In genomic region chr5:75716715-75717081, GRCh38 we compare ENCODE assay signal across 8 cellular contexts. TPM values are rescaled to one million over a fixed set of nuclear protein-coding genes. Genes with fewer than 3 reads are reported as not detected.
DNase-seq lines count a peak whose midpoint lies in the region; ATAC-seq and TF ChIP-seq lines count a peak whose summit lies in the region.

No MANE protein-coding gene starts in this region.

- peak overlapping the region; percentile 54 for H2AFZ ChIP-seq in neural cell (ENCODE audit: low read depth, low read length)

- 1 to 2% methylated on average over 7 of the region's 7 CpGs for WGBS in ectodermal cell, 2 experiments

- H3K9me3 ChIP-seq in ectodermal cell (ENCODE audit: control insufficient read depth, low read length) = no peaks in the 10 kb centered on the region
- H3K9me3 ChIP-seq in neural cell (ENCODE audit: low read length) = no peaks in the 10 kb centered on the region

- in situ Hi-C loops in GM13976 (cut with MboI; ENCODE audit: low sequenced_read_pairs, unreplicated experiment) = no loop called here

- no peak for TF ChIP-seq EP300 in neural cell (conservative IDR thresholded peaks at IDR 0.05; ENCODE audit: poor library complexity, severe bottlenecking)

- peak overlapping the region; percentile 76 for H3K4me2 ChIP-seq in neural cell (ENCODE audit: low read length)

- no peaks in the 10 kb centered on the region for H3K36me3 ChIP-seq in ectodermal cell (ENCODE audit: control insufficient read depth, insufficient read depth, low read length)
- H3K36me3 ChIP-seq in neural cell (ENCODE audit: insufficient read depth, low read length) = no peaks in the 10 kb centered on the region

- no peak for TF ChIP-seq RAD21 in neural cell (conservative IDR thresholded peaks at IDR 0.05)

- TF ChIP-seq CTCF in NB4 (IDR thresholded peaks at IDR 0.05; ENCODE audit: low read depth, low read length) = no peak
- TF ChIP-seq CTCF in neural cell (IDR thresholded peaks at IDR 0.05; ENCODE audit: poor library complexity, severe bottlenecking) = no peak
- no peak for TF ChIP-seq CTCF in GM13976 (IDR thresholded peaks at IDR 0.05; ENCODE audit: borderline replicate concordance, control extremely low read depth, extremely low read depth, insufficient read depth, missing control alignments)

- no peaks in the 10 kb centered on the region for H3F3A ChIP-seq in neural cell (ENCODE audit: insufficient read depth, low read length, poor library complexity, severe bottlenecking)

- no peak for TF ChIP-seq POLR2A in NB4 (IDR thresholded peaks at IDR 0.05; ENCODE audit: extremely low read depth, insufficient read length)

- H3K9ac ChIP-seq in neural cell (ENCODE audit: low read length) = peak overlapping the region; percentile 63

- H3K4me3 ChIP-seq in NB4 (ENCODE audit: low read depth, low read length) = peak overlapping the region; percentile 85
- H3K4me3 ChIP-seq in ectodermal cell (ENCODE audit: insufficient read depth, low read depth, low read length) = peak overlapping the region; percentile 84
- H3K4me3 ChIP-seq in neural cell (ENCODE audit: low read length) = peak overlapping the region; percentile 82

- peaks cover 5% of the 10 kb centered on the region for H3K4me1 ChIP-seq in ectodermal cell (ENCODE audit: control insufficient read depth, insufficient read depth, low read length)

- DNase-seq in NB4 (ENCODE audit: low read depth) (no peak), DMS 273 treated with DMSO at 0.1 percent for 48 hours (lab: John Stamatoyannopoulos, UW) (no peak), GM13976 (ENCODE audit: low spot score) (no peak)
- no peak for DNase-seq in stimulated activated CD4-positive, alpha-beta T cell treated with anti-CD3 and anti-CD28 coated beads, Interleukin-15, amount 100 ng/mL, for 24 hours

- H3K27me3 ChIP-seq in ectodermal cell (ENCODE audit: control insufficient read depth, insufficient read depth, low read length, poor library complexity, severe bottlenecking) (peaks cover 4% of the 10 kb centered on the region), neural cell (ENCODE audit: insufficient read depth, low read depth, low read length) (no peaks in the 10 kb centered on the region)

- peak; percentile 4 for ATAC-seq in GM18499 (IDR thresholded peaks at IDR 0.05; ENCODE audit: insufficient read depth, unreplicated experiment)
- peak; percentile 21 for ATAC-seq in GM21825 (IDR thresholded peaks at IDR 0.05; ENCODE audit: unreplicated experiment)

- H3K79me2 ChIP-seq in neural cell (replicated peaks; ENCODE audit: insufficient read depth, low read length) = peaks cover 8% of the 10 kb centered on the region

- H4K20me1 ChIP-seq in neural cell (ENCODE audit: insufficient read depth) = no peaks in the 10 kb centered on the region

- no peaks in the 10 kb centered on the region for H3K9me2 ChIP-seq in neural cell (ENCODE audit: insufficient read depth, low read length)

- H3K27ac ChIP-seq in ectodermal cell (ENCODE audit: insufficient read depth, low read depth, low read length, poor library complexity, severe bottlenecking) = peak overlapping the region; percentile 88
- H3K27ac ChIP-seq in neural cell (ENCODE audit: low read length) = peak overlapping the region; percentile 65

TF ChIP-seq in neural cell, 6 proteins besides CTCF, POLR2A, EP300 and RAD21:
- no peak for TF ChIP-seq MXI1 (conservative IDR thresholded peaks at IDR 0.05; ENCODE audit: poor library complexity, severe bottlenecking)
- no peak for TF ChIP-seq REST (IDR thresholded peaks at IDR 0.05; ENCODE audit: borderline replicate concordance)
- TF ChIP-seq TAF1 (IDR thresholded peaks at IDR 0.05; ENCODE audit: low read depth) = no peak
- TF ChIP-seq POLR2AphosphoS5 (IDR thresholded peaks at IDR 0.05) = no peak
- TF ChIP-seq SMC3 (conservative IDR thresholded peaks at IDR 0.05; ENCODE audit: poor library complexity) = no peak
- TF ChIP-seq EZH2 (IDR thresholded peaks at IDR 0.05; ENCODE audit: borderline replicate concordance, insufficient read depth, low read length, poor library complexity, severe bottlenecking) = no peak

RNA-seq across cellular contexts. Expression of gene POC5, which starts 0.5 kb away (rescaled TPM):
- 16.5 TPM for polyA plus RNA-seq in ectodermal cell (2013, experiment 1 of 4)
- 17.6 TPM for polyA plus RNA-seq in ectodermal cell (2013, experiment 2 of 4)
- 17.3 TPM for polyA plus RNA-seq in ectodermal cell (2013, experiment 3 of 4)
- 17.8 TPM for polyA plus RNA-seq in ectodermal cell (2013, experiment 4 of 4)
- 36.1 and 36.4 TPM in 2 replicates for polyA plus RNA-seq in neural cell
- 34.1 and 40.7 TPM in 2 replicates for polyA minus RNA-seq in neural cell
